In the genomic region with DNA sequence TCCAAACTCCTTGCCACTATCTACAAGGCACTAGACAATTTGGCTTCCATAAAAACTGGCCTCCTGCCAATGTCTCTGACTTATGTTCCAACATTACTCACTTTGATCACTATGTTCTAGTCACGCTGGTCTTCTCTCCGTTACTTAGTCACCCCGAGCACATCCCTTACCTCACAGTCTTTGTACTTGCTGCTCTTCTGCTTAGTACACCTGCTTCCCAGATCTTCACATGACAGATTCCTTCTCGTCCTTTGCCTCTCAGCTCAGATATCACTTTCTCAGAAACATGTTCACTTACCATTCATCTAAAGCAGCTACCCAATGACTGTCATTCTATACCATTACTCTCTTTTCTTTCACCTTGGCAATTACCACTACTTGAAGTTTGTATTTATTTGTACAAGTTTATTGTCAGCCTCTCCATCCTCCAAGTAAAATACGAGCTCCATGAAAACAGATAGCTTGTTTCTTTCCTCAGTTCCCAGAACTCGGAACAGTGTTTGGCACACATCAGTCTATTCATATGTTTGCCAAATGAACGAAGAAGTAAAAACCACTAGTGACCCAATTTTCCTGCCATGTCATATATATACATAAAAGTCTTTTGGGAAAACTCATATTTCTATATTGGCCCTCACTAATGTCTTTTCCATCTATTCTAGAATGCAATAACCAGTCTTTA, we compare ENCODE assay signal across 9 cellular contexts.
DNase-seq lines count a peak whose midpoint lies in the region; TF ChIP-seq lines count a peak whose summit lies in the region.
"Had no signal": no experiment of that assay in that cellular context is flagged by ENCODE, and none has a peak within 500 bp of the region (broad histone marks: within the 10 kb centered on the region; RNA-seq: fewer than 3 reads in every experiment).

No MANE protein-coding gene starts in this region.

- DNase-seq in NCI-H345 (lab: John Stamatoyannopoulos, UW) (peak; percentile 9), NCI-H345 treated with DMSO at 0.1 percent for 48 hours (lab: John Stamatoyannopoulos, UW; ENCODE audit: unreplicated experiment) (no peak), RWPE1 (ENCODE audit: low spot score) (peak; percentile 88), glomerular visceral epithelial cell (ENCODE audit: extremely low spot score) (peak; percentile 91), stromal cell of bone marrow (ENCODE audit: low read depth) (peak; percentile 88), SKM-1 treated with dmso at 0.1 percent for 144 hours (lab: John Stamatoyannopoulos, UW; ENCODE audit: unreplicated experiment) (no peak), NCI-H524 (lab: John Stamatoyannopoulos, UW) (no peak), NCI-H1930 (lab: John Stamatoyannopoulos, UW) (no peak)
- DNase-seq: NCI-H1048 had no signal

- TF ChIP-seq CTCF in RWPE1 (conservative IDR thresholded peaks at IDR 0.05; ENCODE audit: low read depth) = no peak

- POLR2A ChIA-PET in RWPE1 (lab: Yijun Ruan, JAX; ENCODE audit: low non-redundant PET) = no interaction called here

- CTCF ChIA-PET in RWPE1 (lab: Yijun Ruan, JAX) = interaction anchor here (0.7 to 0.8 kb wide), 2 partner anchors 70 to 416 kb away, joined by 3 read pairs; partner anchors contain the start of gene SLC22A4

- peak overlapping the region; percentile 82 for H3K27ac ChIP-seq in RWPE1

Comparison
In these comparisons a context has a peak if more than half of its experiments do, and no peak if none do; other contexts are left out.
1. DNase-seq: peak in NCI-H345 (single experiment), RWPE1 (single experiment), glomerular visceral epithelial cell (single experiment) and stromal cell of bone marrow (single experiment); none in NCI-H345 treated with DMSO at 0.1 percent for 48 hours (single experiment), SKM-1 treated with dmso at 0.1 percent for 144 hours (single experiment), NCI-H524 (0 of 2) and NCI-H1930 (0 of 2).